Comparison of ENCODE assay signal across 1 cellular context in the genomic region with DNA sequence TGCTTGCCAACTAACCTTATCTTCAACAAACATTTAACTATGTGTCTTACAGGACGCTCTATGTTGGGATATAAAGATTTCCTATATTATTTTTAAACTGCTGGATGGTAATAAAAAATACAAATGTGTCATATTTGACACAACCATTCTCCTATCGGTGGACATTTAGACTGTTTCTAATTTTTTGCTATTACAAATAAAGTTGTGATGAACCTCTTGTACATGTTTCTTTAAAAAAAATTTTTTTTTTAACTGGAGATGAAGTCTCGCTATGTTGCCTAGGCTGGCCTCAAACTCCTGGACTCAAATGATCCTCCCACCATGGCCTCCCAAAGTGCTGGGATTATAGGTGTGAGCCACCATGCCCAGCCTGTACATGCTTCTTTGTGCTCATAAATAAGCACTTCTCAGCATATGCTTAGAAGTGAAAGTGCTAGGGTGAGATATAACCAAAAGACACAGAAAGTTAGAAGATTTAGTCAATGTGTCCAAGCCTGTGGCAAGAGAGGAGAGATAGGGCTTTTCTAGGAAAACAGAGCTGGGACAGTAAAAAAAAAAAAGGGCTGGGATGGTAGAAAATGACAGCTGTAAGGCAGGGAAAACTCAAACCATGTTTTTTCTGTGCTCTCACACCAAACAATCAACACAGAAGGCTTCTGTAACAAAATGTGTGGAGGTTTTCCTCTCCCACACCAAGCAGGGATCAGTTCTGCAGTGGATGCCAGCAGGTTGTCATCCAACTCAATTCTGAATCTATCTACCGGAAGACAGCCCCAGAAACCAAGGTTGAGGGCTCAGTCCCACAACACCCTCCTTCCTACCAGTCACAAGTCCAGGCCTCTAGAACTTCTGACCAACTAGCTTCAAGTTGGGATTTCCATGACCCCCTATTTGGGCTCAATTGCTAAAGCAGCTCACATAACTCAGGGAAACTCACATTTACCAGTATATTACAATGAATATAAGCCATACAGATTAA.
TF ChIP-seq lines count a peak whose summit lies in the region.

No MANE protein-coding gene starts in this region.

TF ChIP-seq in K562, 482 proteins besides CTCF, POLR2A, EP300 and RAD21 (continued from another document and continues in another):
- TF ChIP-seq E2F8 (IDR thresholded peaks at IDR 0.05; ENCODE audit: low read depth, partially characterized antibody) (no peak), HCFC1 (IDR thresholded peaks at IDR 0.05; ENCODE audit: low read depth, low read length) (no peak), MEF2D (tag; conservative IDR thresholded peaks at IDR 0.05; ENCODE audit: low read depth) (no peak), ILF3 (IDR thresholded peaks at IDR 0.05; ENCODE audit: borderline replicate concordance) (no peak), NFIC (IDR thresholded peaks at IDR 0.05) (0 out of 2 replicates have a peak, but pooled peaks have one; percentile 52), PRPF4 (IDR thresholded peaks at IDR 0.05; ENCODE audit: insufficient read depth, low read depth, low read length, poor library complexity, severe bottlenecking) (no peak), ZNF282 (CRISPR knock-in tag; IDR thresholded peaks at IDR 0.05) (no peak), RFX5 (IDR thresholded peaks at IDR 0.05; ENCODE audit: low read depth, low read length) (no peak), ZFP30 (CRISPR knock-in tag; IDR thresholded peaks at IDR 0.05; ENCODE audit: borderline replicate concordance) (no peak), ZNF57 (CRISPR knock-in tag; IDR thresholded peaks at IDR 0.05) (no peak), ZNF23 (CRISPR knock-in tag; IDR thresholded peaks at IDR 0.05) (no peak), FUS (optimal IDR thresholded peaks at IDR 0.05; ENCODE audit: low read depth, low read length) (no peak), CBX3 (IDR thresholded peaks at IDR 0.05; ENCODE audit: borderline replicate concordance in 1 of 2, low read length in 2 of 2) (no peak), BRCA1 (IDR thresholded peaks at IDR 0.05) (no peak), BRCA1 (CRISPR knock-in tag; IDR thresholded peaks at IDR 0.05) (no peak), MLX (CRISPR knock-in tag; conservative IDR thresholded peaks at IDR 0.05) (no peak), MAFF (IDR thresholded peaks at IDR 0.05; ENCODE audit: low read length) (no peak), PCBP1 (IDR thresholded peaks at IDR 0.05; ENCODE audit: low read depth, low read length, poor library complexity, severe bottlenecking) (no peak), RNF219 (CRISPR knock-in tag; IDR thresholded peaks at IDR 0.05) (no peak), HNRNPUL1 (IDR thresholded peaks at IDR 0.05; ENCODE audit: low read length) (no peak), FOXK1 (CRISPR knock-in tag; IDR thresholded peaks at IDR 0.05; ENCODE audit: borderline replicate concordance) (no peak), ZNF444 (CRISPR knock-in tag; IDR thresholded peaks at IDR 0.05) (no peak), FOXA1 (IDR thresholded peaks at IDR 0.05; ENCODE audit: borderline replicate concordance) (no peak), HOXB6 (CRISPR knock-in tag; IDR thresholded peaks at IDR 0.05; ENCODE audit: borderline replicate concordance) (no peak), ZNF778 (CRISPR knock-in tag; IDR thresholded peaks at IDR 0.05) (no peak), C11orf30 (IDR thresholded peaks at IDR 0.05; ENCODE audit: low read depth) (no peak)
- TF ChIP-seq, protein P1, sequence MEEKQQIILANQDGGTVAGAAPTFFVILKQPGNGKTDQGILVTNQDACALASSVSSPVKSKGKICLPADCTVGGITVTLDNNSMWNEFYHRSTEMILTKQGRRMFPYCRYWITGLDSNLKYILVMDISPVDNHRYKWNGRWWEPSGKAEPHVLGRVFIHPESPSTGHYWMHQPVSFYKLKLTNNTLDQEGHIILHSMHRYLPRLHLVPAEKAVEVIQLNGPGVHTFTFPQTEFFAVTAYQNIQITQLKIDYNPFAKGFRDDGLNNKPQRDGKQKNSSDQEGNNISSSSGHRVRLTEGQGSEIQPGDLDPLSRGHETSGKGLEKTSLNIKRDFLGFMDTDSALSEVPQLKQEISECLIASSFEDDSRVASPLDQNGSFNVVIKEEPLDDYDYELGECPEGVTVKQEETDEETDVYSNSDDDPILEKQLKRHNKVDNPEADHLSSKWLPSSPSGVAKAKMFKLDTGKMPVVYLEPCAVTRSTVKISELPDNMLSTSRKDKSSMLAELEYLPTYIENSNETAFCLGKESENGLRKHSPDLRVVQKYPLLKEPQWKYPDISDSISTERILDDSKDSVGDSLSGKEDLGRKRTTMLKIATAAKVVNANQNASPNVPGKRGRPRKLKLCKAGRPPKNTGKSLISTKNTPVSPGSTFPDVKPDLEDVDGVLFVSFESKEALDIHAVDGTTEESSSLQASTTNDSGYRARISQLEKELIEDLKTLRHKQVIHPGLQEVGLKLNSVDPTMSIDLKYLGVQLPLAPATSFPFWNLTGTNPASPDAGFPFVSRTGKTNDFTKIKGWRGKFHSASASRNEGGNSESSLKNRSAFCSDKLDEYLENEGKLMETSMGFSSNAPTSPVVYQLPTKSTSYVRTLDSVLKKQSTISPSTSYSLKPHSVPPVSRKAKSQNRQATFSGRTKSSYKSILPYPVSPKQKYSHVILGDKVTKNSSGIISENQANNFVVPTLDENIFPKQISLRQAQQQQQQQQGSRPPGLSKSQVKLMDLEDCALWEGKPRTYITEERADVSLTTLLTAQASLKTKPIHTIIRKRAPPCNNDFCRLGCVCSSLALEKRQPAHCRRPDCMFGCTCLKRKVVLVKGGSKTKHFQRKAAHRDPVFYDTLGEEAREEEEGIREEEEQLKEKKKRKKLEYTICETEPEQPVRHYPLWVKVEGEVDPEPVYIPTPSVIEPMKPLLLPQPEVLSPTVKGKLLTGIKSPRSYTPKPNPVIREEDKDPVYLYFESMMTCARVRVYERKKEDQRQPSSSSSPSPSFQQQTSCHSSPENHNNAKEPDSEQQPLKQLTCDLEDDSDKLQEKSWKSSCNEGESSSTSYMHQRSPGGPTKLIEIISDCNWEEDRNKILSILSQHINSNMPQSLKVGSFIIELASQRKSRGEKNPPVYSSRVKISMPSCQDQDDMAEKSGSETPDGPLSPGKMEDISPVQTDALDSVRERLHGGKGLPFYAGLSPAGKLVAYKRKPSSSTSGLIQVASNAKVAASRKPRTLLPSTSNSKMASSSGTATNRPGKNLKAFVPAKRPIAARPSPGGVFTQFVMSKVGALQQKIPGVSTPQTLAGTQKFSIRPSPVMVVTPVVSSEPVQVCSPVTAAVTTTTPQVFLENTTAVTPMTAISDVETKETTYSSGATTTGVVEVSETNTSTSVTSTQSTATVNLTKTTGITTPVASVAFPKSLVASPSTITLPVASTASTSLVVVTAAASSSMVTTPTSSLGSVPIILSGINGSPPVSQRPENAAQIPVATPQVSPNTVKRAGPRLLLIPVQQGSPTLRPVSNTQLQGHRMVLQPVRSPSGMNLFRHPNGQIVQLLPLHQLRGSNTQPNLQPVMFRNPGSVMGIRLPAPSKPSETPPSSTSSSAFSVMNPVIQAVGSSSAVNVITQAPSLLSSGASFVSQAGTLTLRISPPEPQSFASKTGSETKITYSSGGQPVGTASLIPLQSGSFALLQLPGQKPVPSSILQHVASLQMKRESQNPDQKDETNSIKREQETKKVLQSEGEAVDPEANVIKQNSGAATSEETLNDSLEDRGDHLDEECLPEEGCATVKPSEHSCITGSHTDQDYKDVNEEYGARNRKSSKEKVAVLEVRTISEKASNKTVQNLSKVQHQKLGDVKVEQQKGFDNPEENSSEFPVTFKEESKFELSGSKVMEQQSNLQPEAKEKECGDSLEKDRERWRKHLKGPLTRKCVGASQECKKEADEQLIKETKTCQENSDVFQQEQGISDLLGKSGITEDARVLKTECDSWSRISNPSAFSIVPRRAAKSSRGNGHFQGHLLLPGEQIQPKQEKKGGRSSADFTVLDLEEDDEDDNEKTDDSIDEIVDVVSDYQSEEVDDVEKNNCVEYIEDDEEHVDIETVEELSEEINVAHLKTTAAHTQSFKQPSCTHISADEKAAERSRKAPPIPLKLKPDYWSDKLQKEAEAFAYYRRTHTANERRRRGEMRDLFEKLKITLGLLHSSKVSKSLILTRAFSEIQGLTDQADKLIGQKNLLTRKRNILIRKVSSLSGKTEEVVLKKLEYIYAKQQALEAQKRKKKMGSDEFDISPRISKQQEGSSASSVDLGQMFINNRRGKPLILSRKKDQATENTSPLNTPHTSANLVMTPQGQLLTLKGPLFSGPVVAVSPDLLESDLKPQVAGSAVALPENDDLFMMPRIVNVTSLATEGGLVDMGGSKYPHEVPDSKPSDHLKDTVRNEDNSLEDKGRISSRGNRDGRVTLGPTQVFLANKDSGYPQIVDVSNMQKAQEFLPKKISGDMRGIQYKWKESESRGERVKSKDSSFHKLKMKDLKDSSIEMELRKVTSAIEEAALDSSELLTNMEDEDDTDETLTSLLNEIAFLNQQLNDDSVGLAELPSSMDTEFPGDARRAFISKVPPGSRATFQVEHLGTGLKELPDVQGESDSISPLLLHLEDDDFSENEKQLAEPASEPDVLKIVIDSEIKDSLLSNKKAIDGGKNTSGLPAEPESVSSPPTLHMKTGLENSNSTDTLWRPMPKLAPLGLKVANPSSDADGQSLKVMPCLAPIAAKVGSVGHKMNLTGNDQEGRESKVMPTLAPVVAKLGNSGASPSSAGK (IDR thresholded peaks at IDR 0.05): no peak
- TF ChIP-seq, protein P2, sequence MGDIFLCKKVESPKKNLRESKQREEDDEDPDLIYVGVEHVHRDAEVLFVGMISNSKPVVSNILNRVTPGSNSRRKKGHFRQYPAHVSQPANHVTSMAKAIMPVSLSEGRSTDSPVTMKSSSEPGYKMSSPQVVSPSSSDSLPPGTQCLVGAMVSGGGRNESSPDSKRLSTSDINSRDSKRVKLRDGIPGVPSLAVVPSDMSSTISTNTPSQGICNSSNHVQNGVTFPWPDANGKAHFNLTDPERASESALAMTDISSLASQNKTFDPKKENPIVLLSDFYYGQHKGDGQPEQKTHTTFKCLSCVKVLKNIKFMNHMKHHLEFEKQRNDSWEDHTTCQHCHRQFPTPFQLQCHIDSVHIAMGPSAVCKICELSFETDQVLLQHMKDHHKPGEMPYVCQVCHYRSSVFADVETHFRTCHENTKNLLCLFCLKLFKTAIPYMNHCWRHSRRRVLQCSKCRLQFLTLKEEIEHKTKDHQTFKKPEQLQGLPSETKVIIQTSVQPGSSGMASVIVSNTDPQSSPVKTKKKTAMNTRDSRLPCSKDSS (IDR thresholded peaks at IDR 0.05; ENCODE audit: low read depth, partially characterized antibody): no peak
- TF ChIP-seq, protein P3, sequence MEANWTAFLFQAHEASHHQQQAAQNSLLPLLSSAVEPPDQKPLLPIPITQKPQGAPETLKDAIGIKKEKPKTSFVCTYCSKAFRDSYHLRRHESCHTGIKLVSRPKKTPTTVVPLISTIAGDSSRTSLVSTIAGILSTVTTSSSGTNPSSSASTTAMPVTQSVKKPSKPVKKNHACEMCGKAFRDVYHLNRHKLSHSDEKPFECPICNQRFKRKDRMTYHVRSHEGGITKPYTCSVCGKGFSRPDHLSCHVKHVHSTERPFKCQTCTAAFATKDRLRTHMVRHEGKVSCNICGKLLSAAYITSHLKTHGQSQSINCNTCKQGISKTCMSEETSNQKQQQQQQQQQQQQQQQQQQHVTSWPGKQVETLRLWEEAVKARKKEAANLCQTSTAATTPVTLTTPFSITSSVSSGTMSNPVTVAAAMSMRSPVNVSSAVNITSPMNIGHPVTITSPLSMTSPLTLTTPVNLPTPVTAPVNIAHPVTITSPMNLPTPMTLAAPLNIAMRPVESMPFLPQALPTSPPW (CRISPR knock-in tag; IDR thresholded peaks at IDR 0.05): no peak
- TF ChIP-seq, protein P4, sequence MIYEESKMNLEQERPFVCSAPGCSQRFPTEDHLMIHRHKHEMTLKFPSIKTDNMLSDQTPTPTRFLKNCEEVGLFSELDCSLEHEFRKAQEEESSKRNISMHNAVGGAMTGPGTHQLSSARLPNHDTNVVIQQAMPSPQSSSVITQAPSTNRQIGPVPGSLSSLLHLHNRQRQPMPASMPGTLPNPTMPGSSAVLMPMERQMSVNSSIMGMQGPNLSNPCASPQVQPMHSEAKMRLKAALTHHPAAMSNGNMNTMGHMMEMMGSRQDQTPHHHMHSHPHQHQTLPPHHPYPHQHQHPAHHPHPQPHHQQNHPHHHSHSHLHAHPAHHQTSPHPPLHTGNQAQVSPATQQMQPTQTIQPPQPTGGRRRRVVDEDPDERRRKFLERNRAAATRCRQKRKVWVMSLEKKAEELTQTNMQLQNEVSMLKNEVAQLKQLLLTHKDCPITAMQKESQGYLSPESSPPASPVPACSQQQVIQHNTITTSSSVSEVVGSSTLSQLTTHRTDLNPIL (CRISPR knock-in tag; IDR thresholded peaks at IDR 0.05): no peak
